1 cellular context compared by ENCODE assay signal in genomic region chr22:49960159-49960966, GRCh38.
TF ChIP-seq lines count a peak whose summit lies in the region.

Gene PIM3, plus strand, starts transcription at chr22:49960772. Its CDS starts 176 bp downstream, at chr22:49960948.

TF ChIP-seq in K562, 482 proteins besides CTCF, POLR2A, EP300 and RAD21 (continued from another document and continues in another):
- no peak for TF ChIP-seq CEBPZ (IDR thresholded peaks at IDR 0.05; ENCODE audit: borderline replicate concordance, low read depth, low read length)
- no peak; the same call in 1 of the 2 replicates for TF ChIP-seq FOXP1 (CRISPR knock-in tag; IDR thresholded peaks at IDR 0.05)
- no peak for TF ChIP-seq ZNF224 (CRISPR knock-in tag; IDR thresholded peaks at IDR 0.05)
- TF ChIP-seq E2F1 (CRISPR knock-in tag; IDR thresholded peaks at IDR 0.05) = no peak
- no peak for TF ChIP-seq PCBP2 (IDR thresholded peaks at IDR 0.05; ENCODE audit: low read depth, low read length, poor library complexity, severe bottlenecking)
- TF ChIP-seq ZNF780A (CRISPR knock-in tag; IDR thresholded peaks at IDR 0.05) = no peak
- TF ChIP-seq CHAMP1 (IDR thresholded peaks at IDR 0.05) = no peak
- no peak for TF ChIP-seq C11orf30 (IDR thresholded peaks at IDR 0.05; ENCODE audit: low read depth)
- no peak for TF ChIP-seq FOXA3 (CRISPR knock-in tag; conservative IDR thresholded peaks at IDR 0.05 in 1 of 2, IDR thresholded peaks at IDR 0.05 in 1 of 2)
- no peak for TF ChIP-seq ZNF583 (CRISPR knock-in tag; IDR thresholded peaks at IDR 0.05)
- no peak for TF ChIP-seq ZNF707 (CRISPR knock-in tag; conservative IDR thresholded peaks at IDR 0.05)
- no peak for TF ChIP-seq KAT2B (IDR thresholded peaks at IDR 0.05; ENCODE audit: low read depth, low read length)
- TF ChIP-seq, protein P1, sequence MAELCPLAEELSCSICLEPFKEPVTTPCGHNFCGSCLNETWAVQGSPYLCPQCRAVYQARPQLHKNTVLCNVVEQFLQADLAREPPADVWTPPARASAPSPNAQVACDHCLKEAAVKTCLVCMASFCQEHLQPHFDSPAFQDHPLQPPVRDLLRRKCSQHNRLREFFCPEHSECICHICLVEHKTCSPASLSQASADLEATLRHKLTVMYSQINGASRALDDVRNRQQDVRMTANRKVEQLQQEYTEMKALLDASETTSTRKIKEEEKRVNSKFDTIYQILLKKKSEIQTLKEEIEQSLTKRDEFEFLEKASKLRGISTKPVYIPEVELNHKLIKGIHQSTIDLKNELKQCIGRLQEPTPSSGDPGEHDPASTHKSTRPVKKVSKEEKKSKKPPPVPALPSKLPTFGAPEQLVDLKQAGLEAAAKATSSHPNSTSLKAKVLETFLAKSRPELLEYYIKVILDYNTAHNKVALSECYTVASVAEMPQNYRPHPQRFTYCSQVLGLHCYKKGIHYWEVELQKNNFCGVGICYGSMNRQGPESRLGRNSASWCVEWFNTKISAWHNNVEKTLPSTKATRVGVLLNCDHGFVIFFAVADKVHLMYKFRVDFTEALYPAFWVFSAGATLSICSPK (IDR thresholded peaks at IDR 0.05; ENCODE audit: borderline replicate concordance) = no peak
- no peak for TF ChIP-seq TRIM24 (IDR thresholded peaks at IDR 0.05)
- no peak; the same call in 1 of the 2 replicates for TF ChIP-seq HNRNPL (IDR thresholded peaks at IDR 0.05; ENCODE audit: low read depth, low read length)
- TF ChIP-seq TAL1 (IDR thresholded peaks at IDR 0.05) = no peak
- TF ChIP-seq, protein P2, sequence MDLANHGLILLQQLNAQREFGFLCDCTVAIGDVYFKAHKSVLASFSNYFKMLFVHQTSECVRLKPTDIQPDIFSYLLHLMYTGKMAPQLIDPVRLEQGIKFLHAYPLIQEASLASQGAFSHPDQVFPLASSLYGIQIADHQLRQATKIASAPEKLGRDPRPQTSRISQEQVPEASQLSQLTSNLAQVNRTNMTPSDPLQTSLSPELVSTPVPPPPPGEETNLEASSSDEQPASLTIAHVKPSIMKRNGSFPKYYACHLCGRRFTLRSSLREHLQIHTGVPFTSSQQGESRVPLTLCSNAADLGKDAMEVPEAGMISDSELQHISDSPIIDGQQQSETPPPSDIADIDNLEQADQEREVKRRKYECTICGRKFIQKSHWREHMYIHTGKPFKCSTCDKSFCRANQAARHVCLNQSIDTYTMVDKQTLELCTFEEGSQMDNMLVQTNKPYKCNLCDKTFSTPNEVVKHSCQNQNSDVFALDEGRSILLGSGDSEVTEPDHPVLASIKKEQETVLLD (IDR thresholded peaks at IDR 0.05) = no peak
- TF ChIP-seq, protein P3, sequence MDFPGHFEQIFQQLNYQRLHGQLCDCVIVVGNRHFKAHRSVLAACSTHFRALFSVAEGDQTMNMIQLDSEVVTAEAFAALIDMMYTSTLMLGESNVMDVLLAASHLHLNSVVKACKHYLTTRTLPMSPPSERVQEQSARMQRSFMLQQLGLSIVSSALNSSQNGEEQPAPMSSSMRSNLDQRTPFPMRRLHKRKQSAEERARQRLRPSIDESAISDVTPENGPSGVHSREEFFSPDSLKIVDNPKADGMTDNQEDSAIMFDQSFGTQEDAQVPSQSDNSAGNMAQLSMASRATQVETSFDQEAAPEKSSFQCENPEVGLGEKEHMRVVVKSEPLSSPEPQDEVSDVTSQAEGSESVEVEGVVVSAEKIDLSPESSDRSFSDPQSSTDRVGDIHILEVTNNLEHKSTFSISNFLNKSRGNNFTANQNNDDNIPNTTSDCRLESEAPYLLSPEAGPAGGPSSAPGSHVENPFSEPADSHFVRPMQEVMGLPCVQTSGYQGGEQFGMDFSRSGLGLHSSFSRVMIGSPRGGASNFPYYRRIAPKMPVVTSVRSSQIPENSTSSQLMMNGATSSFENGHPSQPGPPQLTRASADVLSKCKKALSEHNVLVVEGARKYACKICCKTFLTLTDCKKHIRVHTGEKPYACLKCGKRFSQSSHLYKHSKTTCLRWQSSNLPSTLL (IDR thresholded peaks at IDR 0.05) = no peak
- no peak for TF ChIP-seq MAFF (IDR thresholded peaks at IDR 0.05; ENCODE audit: low read length)
- TF ChIP-seq ZFP1 (CRISPR knock-in tag; IDR thresholded peaks at IDR 0.05) = no peak
- no peak for TF ChIP-seq NR2C2 (CRISPR knock-in tag; IDR thresholded peaks at IDR 0.05)
- peak; percentile 86 for TF ChIP-seq NR2C2 (tag; IDR thresholded peaks at IDR 0.05)
- TF ChIP-seq PHTF2 (CRISPR knock-in tag; IDR thresholded peaks at IDR 0.05) = no peak
- TF ChIP-seq ZNF184 (CRISPR knock-in tag; IDR thresholded peaks at IDR 0.05) = no peak
- no peak for TF ChIP-seq LCOR (CRISPR knock-in tag; IDR thresholded peaks at IDR 0.05)
- no peak for TF ChIP-seq MAFK (IDR thresholded peaks at IDR 0.05; ENCODE audit: low read length)
- TF ChIP-seq GTF3C2 (IDR thresholded peaks at IDR 0.05; ENCODE audit: borderline replicate concordance, extremely low read depth, insufficient read length) = no peak
- TF ChIP-seq SMAD4 (CRISPR knock-in tag; conservative IDR thresholded peaks at IDR 0.05) = peak; percentile 93
- no peak for TF ChIP-seq TGIF2 (CRISPR knock-in tag; IDR thresholded peaks at IDR 0.05)
- TF ChIP-seq ZNF347 (CRISPR knock-in tag; IDR thresholded peaks at IDR 0.05; ENCODE audit: low read depth) = no peak
- no peak for TF ChIP-seq ELF2 (CRISPR knock-in tag; IDR thresholded peaks at IDR 0.05)
- no peak for TF ChIP-seq MED1 (CRISPR knock-in tag; IDR thresholded peaks at IDR 0.05; ENCODE audit: borderline replicate concordance)
- TF ChIP-seq CHD2 (IDR thresholded peaks at IDR 0.05; ENCODE audit: low read depth, low read length) = peak; percentile 69
- TF ChIP-seq NR4A1 (CRISPR knock-in tag; IDR thresholded peaks at IDR 0.05) = no peak
- no peak for TF ChIP-seq NR4A1 (tag; IDR thresholded peaks at IDR 0.05)
- TF ChIP-seq GTF2F1 (IDR thresholded peaks at IDR 0.05; ENCODE audit: low read depth, low read length) = no peak
- no peak for TF ChIP-seq ZKSCAN3 (CRISPR knock-in tag; IDR thresholded peaks at IDR 0.05)
- TF ChIP-seq JUND (IDR thresholded peaks at IDR 0.05; ENCODE audit: borderline replicate concordance, low read depth, low read length) = 0 out of 2 replicates have a peak, but pooled peaks have one; percentile 8
- TF ChIP-seq JUND (tag; IDR thresholded peaks at IDR 0.05; ENCODE audit: borderline replicate concordance, low read depth, low read length) = no peak
- peak; percentile 99; the same call in 1 of the 2 replicates for TF ChIP-seq ZSCAN29 (IDR thresholded peaks at IDR 0.05)
- no peak for TF ChIP-seq ZNF436 (CRISPR knock-in tag; IDR thresholded peaks at IDR 0.05)
- TF ChIP-seq NR3C1 (CRISPR knock-in tag; IDR thresholded peaks at IDR 0.05) = 0 out of 2 replicates have a peak, but pooled peaks have one; percentile 12
- peak; percentile 79 for TF ChIP-seq VEZF1 (CRISPR knock-in tag; IDR thresholded peaks at IDR 0.05)
- TF ChIP-seq, protein P4, sequence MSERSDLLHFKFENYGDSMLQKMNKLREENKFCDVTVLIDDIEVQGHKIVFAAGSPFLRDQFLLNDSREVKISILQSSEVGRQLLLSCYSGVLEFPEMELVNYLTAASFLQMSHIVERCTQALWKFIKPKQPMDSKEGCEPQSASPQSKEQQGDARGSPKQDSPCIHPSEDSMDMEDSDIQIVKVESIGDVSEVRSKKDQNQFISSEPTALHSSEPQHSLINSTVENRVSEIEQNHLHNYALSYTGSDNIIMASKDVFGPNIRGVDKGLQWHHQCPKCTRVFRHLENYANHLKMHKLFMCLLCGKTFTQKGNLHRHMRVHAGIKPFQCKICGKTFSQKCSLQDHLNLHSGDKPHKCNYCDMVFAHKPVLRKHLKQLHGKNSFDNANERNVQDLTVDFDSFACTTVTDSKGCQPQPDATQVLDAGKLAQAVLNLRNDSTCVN (CRISPR knock-in tag; IDR thresholded peaks at IDR 0.05) = no peak
- TF ChIP-seq SMARCB1 (IDR thresholded peaks at IDR 0.05; ENCODE audit: insufficient read length, low read depth) = no peak
- no peak for TF ChIP-seq IRF9 (tag; IDR thresholded peaks at IDR 0.05)
- TF ChIP-seq MTA3 (IDR thresholded peaks at IDR 0.05; ENCODE audit: borderline replicate concordance) = peak; percentile 68
- TF ChIP-seq GTF2E2 (tag; IDR thresholded peaks at IDR 0.05) = no peak
- no peak for TF ChIP-seq SMAD3 (CRISPR knock-in tag; conservative IDR thresholded peaks at IDR 0.05)
- no peak for TF ChIP-seq POLR2AphosphoS2 (IDR thresholded peaks at IDR 0.05; ENCODE audit: low read length)
- 0 out of 2 replicates have a peak, but pooled peaks have one; percentile 29 for TF ChIP-seq KLF16 (IDR thresholded peaks at IDR 0.05)
- TF ChIP-seq ZC3H11A (IDR thresholded peaks at IDR 0.05; ENCODE audit: low read depth, low read length) = no peak
